In the genomic region with DNA sequence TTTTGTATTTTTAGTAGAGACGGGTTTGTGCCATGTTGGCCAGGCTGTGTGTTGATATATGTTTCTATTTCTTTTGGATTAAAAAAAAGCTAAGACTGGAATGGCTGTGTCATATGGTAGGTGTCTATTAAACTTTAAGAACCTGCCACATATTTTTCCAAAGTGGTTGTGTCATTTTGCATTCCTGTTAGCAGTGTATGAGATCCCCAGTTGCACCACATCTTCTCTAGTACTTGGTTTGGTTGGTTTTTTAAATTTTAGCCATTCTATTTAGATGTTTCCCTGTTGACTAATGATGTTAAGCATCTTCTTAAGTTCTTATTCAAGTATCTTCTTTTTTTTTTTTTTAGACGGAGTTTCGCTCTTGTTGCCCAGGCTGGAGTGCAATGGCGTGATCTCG, we compare ENCODE assay signal across 16 cellular contexts. TPM values are rescaled to one million over a fixed set of nuclear protein-coding genes. Genes with fewer than 3 reads are reported as not detected.
DNase-seq lines count a peak whose midpoint lies in the region; ATAC-seq and TF ChIP-seq lines count a peak whose summit lies in the region.
"Had no signal": no experiment of that assay in that cellular context is flagged by ENCODE, and none has a peak within 500 bp of the region (broad histone marks: within the 10 kb centered on the region; RNA-seq: fewer than 3 reads in every experiment).

No MANE protein-coding gene starts in this region.

- H3K4me3 Mint-ChIP-seq in HFFc6 (no peak overlapping the region), neural crest cell (no peak overlapping the region)
- no peak overlapping the region for H3K4me3 Mint-ChIP-seq in CD8-positive, alpha-beta memory T cell
- H3K4me3 Mint-ChIP-seq in activated naive CD8-positive, alpha-beta T cell treated with anti-CD3 and anti-CD28 coated beads, Interleukin-2, amount 50 U/mL, for 24 hours = no peak overlapping the region
- H3K4me3 Mint-ChIP-seq: CD4-positive, alpha-beta T cell; GM23338 had no signal

- H3K27me3 ChIP-seq in BJ (ENCODE audit: control insufficient read depth, insufficient read depth, low read length) = no peaks in the 10 kb centered on the region
- no peaks in the 10 kb centered on the region for H3K27me3 ChIP-seq in gastroesophageal sphincter
- H3K27me3 ChIP-seq in CD8-positive, alpha-beta memory T cell (ENCODE audit: insufficient read depth, low read length, poor library complexity, severe bottlenecking) = no peaks in the 10 kb centered on the region
- H3K27me3 ChIP-seq: BE2C had no signal

- no peaks in the 10 kb centered on the region for H3K9me3 Mint-ChIP-seq in HFFc6
- H3K9me3 Mint-ChIP-seq in neural crest cell = peaks cover 5% of the 10 kb centered on the region
- no peaks in the 10 kb centered on the region for H3K9me3 Mint-ChIP-seq in CD8-positive, alpha-beta memory T cell
- H3K9me3 Mint-ChIP-seq in activated naive CD8-positive, alpha-beta T cell treated with anti-CD3 and anti-CD28 coated beads, Interleukin-2, amount 50 U/mL, for 24 hours = no peaks in the 10 kb centered on the region
- H3K9me3 Mint-ChIP-seq: CD4-positive, alpha-beta T cell had no signal

- no peak overlapping the region for H3K27ac Mint-ChIP-seq in HFFc6
- peak overlapping the region; percentile 35 for H3K27ac Mint-ChIP-seq in neural crest cell (ENCODE audit: unreplicated experiment)
- H3K27ac Mint-ChIP-seq in CD8-positive, alpha-beta memory T cell = no peak overlapping the region
- H3K27ac Mint-ChIP-seq in activated naive CD8-positive, alpha-beta T cell treated with anti-CD3 and anti-CD28 coated beads, Interleukin-2, amount 50 U/mL, for 24 hours = no peak overlapping the region
- H3K27ac Mint-ChIP-seq: CD4-positive, alpha-beta T cell; GM23338 had no signal

- no peak for ATAC-seq in gastroesophageal sphincter
- ATAC-seq in HG02884 (IDR thresholded peaks at IDR 0.05; ENCODE audit: unreplicated experiment) = no peak
- no peak for ATAC-seq in activated naive CD8-positive, alpha-beta T cell treated with anti-CD3 and anti-CD28 coated beads, Interleukin-2, amount 50 U/mL, for 24 hours
- ATAC-seq: GM23338 had no signal

- H3K27ac ChIP-seq in gastroesophageal sphincter = no peak overlapping the region
- H3K27ac ChIP-seq in CD8-positive, alpha-beta memory T cell (ENCODE audit: low read depth, low read length) = no peak overlapping the region
- H3K27ac ChIP-seq: C4-2B, KMS-11 had no signal

- peaks cover 0 to under 1% (median 0%) of the 10 kb centered on the region in 3 donors for H3K4me1 ChIP-seq in gastroesophageal sphincter
- no peaks in the 10 kb centered on the region for H3K4me1 ChIP-seq in CD8-positive, alpha-beta memory T cell (ENCODE audit: insufficient read depth, low read length)
- H3K4me1 ChIP-seq: BE2C had no signal

- H3K4me3 ChIP-seq in BJ (ENCODE audit: low read depth, low read length) (no peak overlapping the region), gastroesophageal sphincter (no peak overlapping the region)
- no peak overlapping the region for H3K4me3 ChIP-seq in CD8-positive, alpha-beta memory T cell (ENCODE audit: low read length)
- H3K4me3 ChIP-seq: GM23338 had no signal

- no peaks in the 10 kb centered on the region for H3K9me3 ChIP-seq in gastroesophageal sphincter
- no peaks in the 10 kb centered on the region for H3K9me3 ChIP-seq in CD8-positive, alpha-beta memory T cell (ENCODE audit: low read length)
- H3K9me3 ChIP-seq: BE2C had no signal

- TF ChIP-seq CTCF in BJ (IDR thresholded peaks at IDR 0.05; ENCODE audit: insufficient read depth, low read depth, low read length) = no peak
- no peak for TF ChIP-seq CTCF in HFFc6 (IDR thresholded peaks at IDR 0.05)
- no peak for TF ChIP-seq CTCF in neural crest cell (conservative IDR thresholded peaks at IDR 0.05)
- TF ChIP-seq CTCF in gastroesophageal sphincter (IDR thresholded peaks at IDR 0.05) = no peak

- 85% methylated on average over 5 of the region's 5 CpGs; no CpG with 5 or more reads in 1 of the 2 donors for WGBS in gastroesophageal sphincter (ENCODE audit: low coverage in 1 of 2), 2 donors

- no peak for TF ChIP-seq POLR2A in gastroesophageal sphincter (IDR thresholded peaks at IDR 0.05)

- H3K27me3 Mint-ChIP-seq in HFFc6 (ENCODE audit: insufficient read depth) (no peaks in the 10 kb centered on the region), neural crest cell (ENCODE audit: low read depth) (no peaks in the 10 kb centered on the region)
- no peaks in the 10 kb centered on the region for H3K27me3 Mint-ChIP-seq in CD8-positive, alpha-beta memory T cell
- H3K27me3 Mint-ChIP-seq in activated naive CD8-positive, alpha-beta T cell treated with anti-CD3 and anti-CD28 coated beads, Interleukin-2, amount 50 U/mL, for 24 hours = no peaks in the 10 kb centered on the region
- H3K27me3 Mint-ChIP-seq: CD4-positive, alpha-beta T cell had no signal

- POLR2A ChIA-PET in BJ (lab: Charles Lee) = no interaction called here
- POLR2A ChIA-PET in CD8-positive, alpha-beta memory T cell (lab: Charles Lee) = no interaction called here

- DNase-seq in BJ (ENCODE audit: low read depth) (peak; percentile 25), HFFc6 (peak; percentile 47), neural crest cell (ENCODE audit: low read depth, low spot score) (no peak)
- no peak for DNase-seq in CD8-positive, alpha-beta memory T cell
- no peak for DNase-seq in activated naive CD8-positive, alpha-beta T cell treated with anti-CD3 and anti-CD28 coated beads, Interleukin-2, amount 50 U/mL, for 24 hours
- DNase-seq: BE2C; CD4-positive, alpha-beta T cell; DMS153; DMS79 treated with DMSO at 0.1 percent for 48 hours; EL; HCEC 1CT had no signal

- H3K4me1 Mint-ChIP-seq in HFFc6 (ENCODE audit: low read depth) (peaks cover 6% of the 10 kb centered on the region), neural crest cell (peaks cover 4% of the 10 kb centered on the region)
- no peaks in the 10 kb centered on the region for H3K4me1 Mint-ChIP-seq in CD8-positive, alpha-beta memory T cell
- H3K4me1 Mint-ChIP-seq in activated naive CD8-positive, alpha-beta T cell treated with anti-CD3 and anti-CD28 coated beads, Interleukin-2, amount 50 U/mL, for 24 hours = no peaks in the 10 kb centered on the region

- no peaks in the 10 kb centered on the region for H3K36me3 Mint-ChIP-seq in HFFc6 (ENCODE audit: low read depth)
- H3K36me3 Mint-ChIP-seq in neural crest cell (ENCODE audit: low read depth) = peaks cover 6% of the 10 kb centered on the region
- peaks cover 2 to 4% (median 3%) of the 10 kb centered on the region in 3 donors for H3K36me3 Mint-ChIP-seq in CD8-positive, alpha-beta memory T cell
- no peaks in the 10 kb centered on the region for H3K36me3 Mint-ChIP-seq in activated naive CD8-positive, alpha-beta T cell treated with anti-CD3 and anti-CD28 coated beads, Interleukin-2, amount 50 U/mL, for 24 hours (ENCODE audit: low read depth)

- no peak for TF ChIP-seq EP300 in gastroesophageal sphincter (IDR thresholded peaks at IDR 0.05)

- H3K36me3 ChIP-seq in BJ (ENCODE audit: control insufficient read depth, insufficient read depth, low read length) (no peaks in the 10 kb centered on the region), gastroesophageal sphincter (peaks cover 0 to 4% of the 10 kb centered on the region in 2 donors)
- no peaks in the 10 kb centered on the region for H3K36me3 ChIP-seq in CD8-positive, alpha-beta memory T cell (ENCODE audit: insufficient read depth, low read length)
- H3K36me3 ChIP-seq: BE2C had no signal

- CTCF ChIA-PET in BJ (lab: Yijun Ruan, JAX) = no interaction called here
- CTCF ChIA-PET in CD8-positive, alpha-beta memory T cell (lab: Charles Lee) = interaction anchor here (0.7 kb wide), 1 partner anchor 321 kb away, joined by 3 read pairs; no protein-coding TSS in a partner anchor

RNA-seq across cellular contexts. Expression of gene MEGF9, which starts 36.2 kb away (rescaled TPM):
- polyA plus RNA-seq in BJ (2011; rRNA removed) = 1.1 and 2.0 TPM in 2 replicates
- 0.85 and 1.3 TPM in 2 replicates for polyA minus RNA-seq in BJ (2011; rRNA and poly(A)+ RNA removed)
- total RNA-seq in HFFc6 (2021; fragmentation: NEBNext Ultra II Directional; extraction: Animal tissue kit (Norgen Biotek cat#: 25700)) = 1 to 10 TPM; 5.1 to 9.8 (median 8.8) TPM
- total RNA-seq in neural crest cell = 22.2 and 23.3 TPM in 2 replicates
- 10 to 100 TPM; 19.7 to 24.7 (median 21.5) TPM for total RNA-seq in gastroesophageal sphincter
- 1 to 10 TPM; 6.9 to 7.0 TPM for total RNA-seq in CD8-positive, alpha-beta memory T cell
- polyA plus RNA-seq in CD8-positive, alpha-beta memory T cell = 3.9 TPM

RNA-seq across cellular contexts. Expression of gene FBXW2, which starts 42.8 kb away (rescaled TPM):
- 40.8 and 47.8 TPM in 2 replicates for polyA plus RNA-seq in BJ (2011; rRNA removed)
- 21.8 and 28.9 TPM in 2 replicates for polyA minus RNA-seq in BJ (2011; rRNA and poly(A)+ RNA removed)
- 10 to 100 TPM; 61.5 to 73.9 (median 67.7) TPM for total RNA-seq in HFFc6 (2021; fragmentation: NEBNext Ultra II Directional; extraction: Animal tissue kit (Norgen Biotek cat#: 25700))
- total RNA-seq in neural crest cell (63.3 and 65.4 TPM in 2 replicates), gastroesophageal sphincter (10 to 100 TPM; 41.8 to 57.1 (median 50.0) TPM)
- total RNA-seq in CD8-positive, alpha-beta memory T cell = 10 to 100 TPM; 73.2 to 73.4 TPM
- polyA plus RNA-seq in CD8-positive, alpha-beta memory T cell = 39.3 TPM

Comparison
In these comparisons a context has a peak if more than half of its experiments do, and no peak if none do; other contexts are left out.
1. DNase-seq: peak in BJ (single experiment) and HFFc6 (single experiment); none in neural crest cell (single experiment), CD8-positive, alpha-beta memory T cell (0 of 5) and activated naive CD8-positive, alpha-beta T cell treated with anti-CD3 and anti-CD28 coated beads, Interleukin-2, amount 50 U/mL, for 24 hours (single experiment).